In the genomic region with DNA sequence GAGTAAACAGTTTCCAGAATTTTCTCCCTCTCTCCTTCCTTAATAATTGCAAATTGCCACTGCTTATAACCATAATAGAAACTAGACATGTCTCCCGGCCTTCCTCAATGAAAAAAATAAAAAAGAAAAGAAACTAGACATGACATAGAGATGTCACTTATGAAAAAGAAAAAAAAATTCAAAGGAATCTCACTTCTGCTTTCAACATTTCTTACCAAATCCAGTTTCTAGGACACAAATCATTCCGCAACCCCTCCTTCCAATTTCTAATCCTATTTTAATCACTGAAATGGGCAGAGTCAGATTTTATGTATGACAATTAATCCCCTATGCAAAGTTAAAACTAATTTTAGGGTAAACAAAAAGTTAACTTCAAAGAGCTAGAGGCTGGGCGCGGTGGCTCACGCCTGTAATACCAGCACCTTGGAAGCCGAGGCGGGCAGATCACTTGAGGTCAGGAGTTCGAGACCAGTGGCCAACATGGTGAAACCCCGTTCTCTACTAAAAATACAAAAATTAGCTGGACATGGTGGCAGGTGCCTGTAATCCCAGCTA, we compare ENCODE assay signal across 9 cellular contexts. TPM values are rescaled to one million over a fixed set of nuclear protein-coding genes. Genes with fewer than 3 reads are reported as not detected.
DNase-seq lines count a peak whose midpoint lies in the region; ATAC-seq and TF ChIP-seq lines count a peak whose summit lies in the region.
"Had no signal": no experiment of that assay in that cellular context is flagged by ENCODE, and none has a peak within 500 bp of the region (broad histone marks: within the 10 kb centered on the region; RNA-seq: fewer than 3 reads in every experiment).

No MANE protein-coding gene starts in this region.

- peak overlapping the region; percentile 23 for H3K27ac Mint-ChIP-seq in neural progenitor cell
- H3K27ac Mint-ChIP-seq in activated CD4-positive, alpha-beta T cell treated with anti-CD3 and anti-CD28 coated beads, Interleukin-2, amount 10 ng/mL, durations not matched to agents 24 days and 14 days, result no peak overlapping the region

- H3K9ac ChIP-seq in neural progenitor cell, result no peak overlapping the region

- no peak overlapping the region for H3K4me3 ChIP-seq in neural progenitor cell
- no peak overlapping the region for H3K4me3 ChIP-seq in suprapubic skin

- H3K4me1 Mint-ChIP-seq in neural progenitor cell, result peaks cover 49% of the 10 kb centered on the region
- H3K4me1 Mint-ChIP-seq in activated CD4-positive, alpha-beta T cell treated with anti-CD3 and anti-CD28 coated beads, Interleukin-2, amount 10 ng/mL, durations not matched to agents 24 days and 14 days, result no peaks in the 10 kb centered on the region

- H3K27me3 ChIP-seq in neural progenitor cell (no peaks in the 10 kb centered on the region), suprapubic skin (no peaks in the 10 kb centered on the region)

- peak overlapping the region; percentile 10 for H3K4me3 Mint-ChIP-seq in neural progenitor cell
- H3K4me3 Mint-ChIP-seq in activated CD4-positive, alpha-beta T cell treated with anti-CD3 and anti-CD28 coated beads, Interleukin-2, amount 10 ng/mL, durations not matched to agents 24 days and 14 days, result no peak overlapping the region

- H3K4me1 ChIP-seq in neural progenitor cell (peaks cover 25% of the 10 kb centered on the region), suprapubic skin (no peaks in the 10 kb centered on the region)

- no peaks in the 10 kb centered on the region for H3K36me3 ChIP-seq in neural progenitor cell
- H3K36me3 ChIP-seq in suprapubic skin, result no peaks in the 10 kb centered on the region

- H3K4me2 ChIP-seq in neural progenitor cell, result no peak overlapping the region

- H3K79me2 ChIP-seq in neural progenitor cell (ENCODE audit: low read depth), result no peaks in the 10 kb centered on the region

- ATAC-seq in GM18867 (IDR thresholded peaks at IDR 0.05; ENCODE audit: unreplicated experiment), result peak; percentile 61
- ATAC-seq in GM21723 (IDR thresholded peaks at IDR 0.05; ENCODE audit: unreplicated experiment), result peak; percentile 70
- ATAC-seq in HG03520 (IDR thresholded peaks at IDR 0.05; ENCODE audit: unreplicated experiment), result peak; percentile 64

- peak overlapping the region; percentile 90 for H2AFZ ChIP-seq in neural progenitor cell (replicated peaks)

- peaks cover 10% of the 10 kb centered on the region for H3F3A ChIP-seq in neural progenitor cell (ENCODE audit: low read depth)

- H4K20me1 ChIP-seq in neural progenitor cell (ENCODE audit: low read depth), result no peaks in the 10 kb centered on the region

- TF ChIP-seq POLR2A in suprapubic skin (IDR thresholded peaks at IDR 0.05), result no peak

- no peak for DNase-seq in neural progenitor cell (ENCODE audit: low spot score)
- no peak for DNase-seq in suprapubic skin (ENCODE audit: low spot score in 2 of 2)
- DNase-seq in T-helper 9 cell, result no peak
- DNase-seq in activated CD4-positive, alpha-beta T cell treated with anti-CD3 and anti-CD28 coated beads, Interleukin-2, amount 10 ng/mL, durations not matched to agents 24 days and 14 days, result no peak
- DNase-seq: dermis blood vessel endothelial cell, NCI-H526 treated with DMSO at 0.1 percent for 48 hours had no signal

- WGBS in suprapubic skin, result 93% methylated on average over 9 of the region's 9 CpGs

- intact Hi-C loops in activated CD4-positive, alpha-beta T cell treated with anti-CD3 and anti-CD28 coated beads, Interleukin-2, amount 10 ng/mL, durations not matched to agents 24 days and 14 days (cut with micrococcal nuclease), result no loop called here

- TF ChIP-seq EP300 in suprapubic skin (IDR thresholded peaks at IDR 0.05), result no peak

- no peaks in the 10 kb centered on the region for H3K36me3 Mint-ChIP-seq in neural progenitor cell
- no peaks in the 10 kb centered on the region for H3K36me3 Mint-ChIP-seq in activated CD4-positive, alpha-beta T cell treated with anti-CD3 and anti-CD28 coated beads, Interleukin-2, amount 10 ng/mL, durations not matched to agents 24 days and 14 days (ENCODE audit: low read depth)

- H3K27me3 Mint-ChIP-seq in neural progenitor cell (ENCODE audit: insufficient read depth, low read depth), result peaks cover 3% of the 10 kb centered on the region
- H3K27me3 Mint-ChIP-seq in activated CD4-positive, alpha-beta T cell treated with anti-CD3 and anti-CD28 coated beads, Interleukin-2, amount 10 ng/mL, durations not matched to agents 24 days and 14 days, result no peaks in the 10 kb centered on the region

- no peaks in the 10 kb centered on the region for H3K9me3 ChIP-seq in neural progenitor cell (ENCODE audit: low read depth)
- no peaks in the 10 kb centered on the region for H3K9me3 ChIP-seq in suprapubic skin

- H3K9me3 Mint-ChIP-seq in neural progenitor cell, result peaks cover 2% of the 10 kb centered on the region
- no peaks in the 10 kb centered on the region for H3K9me3 Mint-ChIP-seq in activated CD4-positive, alpha-beta T cell treated with anti-CD3 and anti-CD28 coated beads, Interleukin-2, amount 10 ng/mL, durations not matched to agents 24 days and 14 days

- no peak for TF ChIP-seq CTCF in neural progenitor cell (IDR thresholded peaks at IDR 0.05)
- TF ChIP-seq CTCF in suprapubic skin (IDR thresholded peaks at IDR 0.05), result no peak

- H3K27ac ChIP-seq in neural progenitor cell, result peak overlapping the region; percentile 63
- no peak overlapping the region for H3K27ac ChIP-seq in suprapubic skin

RNA-seq across cellular contexts. Expression of gene EEF1A1, which starts 40.1 kb away (rescaled TPM):
- total RNA-seq in neural progenitor cell (ENCODE audit: low replicate concordance), result 15,510 and 19,891 TPM in 2 replicates
- total RNA-seq in suprapubic skin, result over 10,000 TPM in 3 of 4 donors, 1,000 to 10,000 TPM in 1; 8,061 to 12,310 (median 11,939) TPM
- 9,514 and 9,634 TPM in 2 replicates for total RNA-seq in activated CD4-positive, alpha-beta T cell treated with anti-CD3 and anti-CD28 coated beads, Interleukin-2, amount 10 ng/mL, durations not matched to agents 24 days and 14 days
